7 cellular contexts compared by ENCODE assay signal in the genomic region with DNA sequence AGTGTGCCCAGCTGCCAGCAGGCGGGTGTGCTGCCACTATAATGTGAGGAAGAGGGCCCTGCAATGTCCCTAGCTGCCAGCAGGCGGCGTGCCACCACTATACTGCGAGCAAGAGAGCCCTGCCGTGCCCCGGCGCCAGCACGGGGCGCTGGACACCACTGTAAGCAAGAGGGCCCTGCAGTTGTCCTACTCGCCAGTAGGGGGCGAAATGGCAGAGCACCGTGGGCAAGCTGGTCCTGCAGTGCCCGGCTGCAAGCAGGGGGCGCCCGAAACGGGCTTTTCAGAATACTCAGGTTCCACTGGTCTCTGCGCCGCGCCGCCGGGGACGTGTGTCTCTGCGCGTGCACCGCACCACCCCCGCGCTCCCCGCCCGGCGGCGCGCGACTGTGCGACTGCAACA. TPM values are rescaled to one million over a fixed set of nuclear protein-coding genes. Genes with fewer than 3 reads are reported as not detected.
DNase-seq lines count a peak whose midpoint lies in the region; ATAC-seq, FAIRE-seq and TF ChIP-seq lines count a peak whose summit lies in the region.
"Not testable (repeated sequence)": the region's sequence is repeated elsewhere in the genome, so short reads cannot be mapped to it uniquely, and the experiment has no call there.

No MANE protein-coding gene starts in this region.

- H3K9ac ChIP-seq in KMS-11; PC-3 (ENCODE audit: low read length): not testable (repeated sequence)

- not testable (repeated sequence) for H3K9me2 ChIP-seq in PC-3 (replicated peaks; ENCODE audit: low read length)

- intact Hi-C loops in PC-3 (cut with micrococcal nuclease); left ventricle myocardium superior (cut with micrococcal nuclease); pancreas (cut with DNase I): not testable (repeated sequence)

- H3K9me3 ChIP-seq in PC-3 (ENCODE audit: low read length); pancreas: not testable (repeated sequence)

- H3K79me2 ChIP-seq in KMS-11 (ENCODE audit: insufficient read depth, low read depth); PC-3 (ENCODE audit: low read length): not testable (repeated sequence)

- H3K4me1 ChIP-seq in KMS-11 (ENCODE audit: low read depth, poor library complexity, severe bottlenecking): peaks cover 25% of the 10 kb centered on the region
- not testable (repeated sequence) for H3K4me1 ChIP-seq in PC-3 (ENCODE audit: insufficient read depth, low read length); pancreas

- not testable (repeated sequence) for H3F3A ChIP-seq in PC-3 (ENCODE audit: low read length, unreplicated experiment)

- H4K20me1 ChIP-seq in KMS-11 (ENCODE audit: insufficient read depth); PC-3 (ENCODE audit: low read length): not testable (repeated sequence)

- FAIRE-seq in pancreas (lab: Jason Lieb, UNC): not testable (repeated sequence)

- H3K27me3 ChIP-seq in KMS-11 (ENCODE audit: insufficient read depth, low read depth); PC-3 (ENCODE audit: low read length); pancreas: not testable (repeated sequence)

- DNase-seq in Daoy (ENCODE audit: low read depth) (peak; percentile 30), PC-3 (peak; percentile 12), cardiac fibroblast (ENCODE audit: low read depth in 2 of 2) (peak in 1 of 2 donors; percentile 43), left ventricle myocardium superior (peak; percentile 85), pancreas (peak in 5 of 6 donors; percentile 19 to 78 (median 57))
- peak; percentile 23 for DNase-seq in activated CD4-positive, alpha-beta T cell treated with anti-CD3 and anti-CD28 coated beads, Interleukin-2, amount 50 U/mL, for 1 hour

- CTCF ChIA-PET in PC-3 (lab: Charles Lee): not testable (repeated sequence)

- TF ChIP-seq CTCF in KMS-11 (conservative IDR thresholded peaks at IDR 0.05; ENCODE audit: low read depth, low read length) (peak; percentile 53), PC-3 (conservative IDR thresholded peaks at IDR 0.05; ENCODE audit: low read depth, low read length) (peak; percentile 42; the same call in 1 of the 2 replicates), cardiac fibroblast (IDR thresholded peaks at IDR 0.05; ENCODE audit: low read depth, low read length) (peak; percentile 58), pancreas (IDR thresholded peaks at IDR 0.05) (peak in 2 of 4 donors; percentile 13 to 24)

- not testable (repeated sequence) for H3K27ac ChIP-seq in KMS-11; PC-3 (ENCODE audit: low read length); pancreas

- POLR2A ChIA-PET in PC-3 (lab: Charles Lee; ENCODE audit: unreplicated experiment): not testable (repeated sequence)

- H2AFZ ChIP-seq in KMS-11 (ENCODE audit: low read depth); PC-3 (ENCODE audit: low read length): not testable (repeated sequence)

- H3K4me2 ChIP-seq in KMS-11; PC-3 (ENCODE audit: low read length): not testable (repeated sequence)

- not testable (repeated sequence) for H3K36me3 ChIP-seq in KMS-11 (ENCODE audit: insufficient read depth); PC-3 (ENCODE audit: low read depth, low read length); pancreas

- not testable (repeated sequence) for H3K4me3 ChIP-seq in KMS-11 (IDR thresholded peaks at IDR 0.05; ENCODE audit: insufficient read depth, low read depth, low read length); PC-3 (ENCODE audit: low read length); cardiac fibroblast (replicated peaks in 1 of 2; ENCODE audit: low read depth in 2 of 2, low read length in 2 of 2); pancreas

- not testable (repeated sequence) for BruUV-seq in PC-3 (replicated peaks; lab: Mats Ljungman, UMichigan)

- 63 to 67% methylated on average over 17 to 34 of the region's 34 CpGs for WGBS in pancreas, 2 donors

- ATAC-seq in PC-3, left ventricle myocardium superior, pancreas: not testable (repeated sequence)

RNA-seq across cellular contexts. Expression of a gene that starts 38.5 kb away (rescaled TPM):
- total RNA-seq in Daoy (2014; rRNA removed; shearing (Covaris generic)): 5.2 and 11.8 TPM in 2 replicates
- total RNA-seq in PC-3 (2014; rRNA removed): 8.3 and 10.6 TPM in 2 replicates
- 9.5 TPM for total RNA-seq in left ventricle myocardium superior
- total RNA-seq in pancreas: 10 to 100 TPM in 1 of 6 donors, 1 to 10 TPM in 5; 6.5 to 12.3 (median 8.8) TPM
- 1 to 10 TPM; 3.6 to 4.8 TPM for polyA plus RNA-seq in pancreas
